2 cellular contexts compared by ENCODE assay signal in genomic region chr14:94345344-94346072, GRCh38.
A peak's percentile ranks its signal among the peaks of the same experiment; 100 is the strongest.
TF ChIP-seq lines count a peak whose summit lies in the region.

No MANE protein-coding gene starts in this region.

TF ChIP-seq in HCT116, 20 proteins besides CTCF, POLR2A, EP300 and RAD21:
- peak; percentile 76 for TF ChIP-seq SP1 (IDR thresholded peaks at IDR 0.05; ENCODE audit: low read depth)
- TF ChIP-seq, protein P1, sequence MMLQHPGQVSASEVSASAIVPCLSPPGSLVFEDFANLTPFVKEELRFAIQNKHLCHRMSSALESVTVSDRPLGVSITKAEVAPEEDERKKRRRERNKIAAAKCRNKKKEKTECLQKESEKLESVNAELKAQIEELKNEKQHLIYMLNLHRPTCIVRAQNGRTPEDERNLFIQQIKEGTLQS (IDR thresholded peaks at IDR 0.05), result no peak
- TF ChIP-seq YY1 (IDR thresholded peaks at IDR 0.05; ENCODE audit: extremely low read depth, insufficient replicate concordance, low read depth, low read length), result no peak
- no peak for TF ChIP-seq ELF1 (IDR thresholded peaks at IDR 0.05; ENCODE audit: borderline replicate concordance, low read depth)
- TF ChIP-seq TCF7L2 (IDR thresholded peaks at IDR 0.05; ENCODE audit: borderline replicate concordance, extremely low read depth, insufficient read depth, insufficient read length), result peak; percentile 11
- TF ChIP-seq, protein P2, sequence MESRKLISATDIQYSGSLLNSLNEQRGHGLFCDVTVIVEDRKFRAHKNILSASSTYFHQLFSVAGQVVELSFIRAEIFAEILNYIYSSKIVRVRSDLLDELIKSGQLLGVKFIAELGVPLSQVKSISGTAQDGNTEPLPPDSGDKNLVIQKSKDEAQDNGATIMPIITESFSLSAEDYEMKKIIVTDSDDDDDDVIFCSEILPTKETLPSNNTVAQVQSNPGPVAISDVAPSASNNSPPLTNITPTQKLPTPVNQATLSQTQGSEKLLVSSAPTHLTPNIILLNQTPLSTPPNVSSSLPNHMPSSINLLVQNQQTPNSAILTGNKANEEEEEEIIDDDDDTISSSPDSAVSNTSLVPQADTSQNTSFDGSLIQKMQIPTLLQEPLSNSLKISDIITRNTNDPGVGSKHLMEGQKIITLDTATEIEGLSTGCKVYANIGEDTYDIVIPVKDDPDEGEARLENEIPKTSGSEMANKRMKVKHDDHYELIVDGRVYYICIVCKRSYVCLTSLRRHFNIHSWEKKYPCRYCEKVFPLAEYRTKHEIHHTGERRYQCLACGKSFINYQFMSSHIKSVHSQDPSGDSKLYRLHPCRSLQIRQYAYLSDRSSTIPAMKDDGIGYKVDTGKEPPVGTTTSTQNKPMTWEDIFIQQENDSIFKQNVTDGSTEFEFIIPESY (IDR thresholded peaks at IDR 0.05; ENCODE audit: extremely low read depth, insufficient replicate concordance, low read length), result no peak
- peak; percentile 89 for TF ChIP-seq CEBPB (IDR thresholded peaks at IDR 0.05; ENCODE audit: low read depth)
- TF ChIP-seq SRF (IDR thresholded peaks at IDR 0.05; ENCODE audit: low read depth), result 0 out of 2 replicates have a peak, but pooled peaks have one; percentile 62
- no peak for TF ChIP-seq ZFX (IDR thresholded peaks at IDR 0.05)
- TF ChIP-seq JUND (IDR thresholded peaks at IDR 0.05), result peak; percentile 94
- TF ChIP-seq REST (IDR thresholded peaks at IDR 0.05; ENCODE audit: low read depth), result no peak
- 0 out of 2 replicates have a peak, but pooled peaks have one; percentile 22 for TF ChIP-seq POLR2AphosphoS5 (IDR thresholded peaks at IDR 0.05; ENCODE audit: low read depth, low read length)
- peak; percentile 65 for TF ChIP-seq SIN3A (IDR thresholded peaks at IDR 0.05; ENCODE audit: low read depth)
- no peak for TF ChIP-seq EZH2phosphoT487 (IDR thresholded peaks at IDR 0.05; ENCODE audit: borderline replicate concordance)
- TF ChIP-seq, protein P3, sequence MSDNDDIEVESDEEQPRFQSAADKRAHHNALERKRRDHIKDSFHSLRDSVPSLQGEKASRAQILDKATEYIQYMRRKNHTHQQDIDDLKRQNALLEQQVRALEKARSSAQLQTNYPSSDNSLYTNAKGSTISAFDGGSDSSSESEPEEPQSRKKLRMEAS (IDR thresholded peaks at IDR 0.05), result peak; percentile 79
- no peak for TF ChIP-seq ZNF274 (IDR thresholded peaks at IDR 0.05; ENCODE audit: low read depth, low read length)
- TF ChIP-seq EGR1 (IDR thresholded peaks at IDR 0.05; ENCODE audit: low read depth), result no peak
- TF ChIP-seq EZH2 (IDR thresholded peaks at IDR 0.05), result no peak
- peak; percentile 93 for TF ChIP-seq FOSL1 (IDR thresholded peaks at IDR 0.05; ENCODE audit: low read depth)
- peak; percentile 88 for TF ChIP-seq CBX3 (IDR thresholded peaks at IDR 0.05; ENCODE audit: low read depth)

TF ChIP-seq in GM12891, 5 proteins besides CTCF, POLR2A, EP300 and RAD21:
- no peak for TF ChIP-seq SPI1 (IDR thresholded peaks at IDR 0.05; ENCODE audit: low read depth, low read length)
- no peak for TF ChIP-seq POLR2AphosphoS5 (IDR thresholded peaks at IDR 0.05; ENCODE audit: low read depth, low read length)
- no peak for TF ChIP-seq PAX5 (IDR thresholded peaks at IDR 0.05; ENCODE audit: insufficient read depth, low read length, severe bottlenecking)
